In genomic region chr15:63276342-63277043, GRCh38 we compare ENCODE assay signal across 8 cellular contexts. TPM values are rescaled to one million over a fixed set of nuclear protein-coding genes. Genes with fewer than 3 reads are reported as not detected.
DNase-seq lines count a peak whose midpoint lies in the region; ATAC-seq and TF ChIP-seq lines count a peak whose summit lies in the region.

No MANE protein-coding gene starts in this region.

- CTCF ChIA-PET in CD4-positive, alpha-beta memory T cell (lab: Charles Lee; ENCODE audit: partially characterized antibody), result interaction anchor here (1.0 to 2.8 kb wide), 3 partner anchors 108 to 122 kb away, joined by 3 to 10 read pairs (median 3); no protein-coding TSS in a partner anchor
- CTCF ChIA-PET in GM10248 (lab: Yijun Ruan, JAX), result interaction anchor here (1.2 to 1.4 kb wide), 2 partner anchors 14 to 86 kb away, joined by 3 to 4 read pairs; no protein-coding TSS in a partner anchor

- H3K9me3 Mint-ChIP-seq in CD4-positive, alpha-beta memory T cell, result no peaks in the 10 kb centered on the region

- H3K27ac Mint-ChIP-seq in CD4-positive, alpha-beta memory T cell, result peak overlapping the region; percentile 77 to 94 (median 89)

- peaks cover 31% of the 10 kb centered on the region for H3K4me1 ChIP-seq in CD4-positive, alpha-beta memory T cell (ENCODE audit: insufficient read depth, low read length)
- H3K4me1 ChIP-seq in ascending aorta (peaks cover 0 to 2% of the 10 kb centered on the region in 2 donors), thyroid gland (peaks cover 4 to 7% of the 10 kb centered on the region in 2 donors)

- TF ChIP-seq POLR2A in thyroid gland (IDR thresholded peaks at IDR 0.05), result no peak

- peaks cover 0 to 9% of the 10 kb centered on the region in 2 donors for H3K36me3 Mint-ChIP-seq in CD4-positive, alpha-beta memory T cell

- H3K4me3 ChIP-seq in CD4-positive, alpha-beta memory T cell (ENCODE audit: low read length in 2 of 2), result peak overlapping the region; percentile 66 to 76
- peak overlapping the region; percentile 76 to 81 for H3K4me3 ChIP-seq in ascending aorta
- H3K4me3 ChIP-seq in thyroid gland (replicated peaks in 1 of 3), result peak overlapping the region; percentile 48 to 97 (median 64)

- 19 to 20% methylated on average over 11 of the region's 11 CpGs for WGBS in thyroid gland, 2 donors

- no peak for DNase-seq in CD4-positive, alpha-beta memory T cell
- DNase-seq in ascending aorta (ENCODE audit: low spot score in 2 of 2) (no peak), kidney glomerular epithelial cell (lab: John Stamatoyannopoulos, UW) (peak; percentile 52), thyroid gland (no peak), GM10248 (ENCODE audit: extremely low spot score) (no peak), AG20443 (ENCODE audit: low spot score) (no peak), DMS153 (lab: John Stamatoyannopoulos, UW) (no peak)

- H3K36me3 ChIP-seq in CD4-positive, alpha-beta memory T cell (ENCODE audit: insufficient read depth, low read length), result no peaks in the 10 kb centered on the region
- H3K36me3 ChIP-seq in ascending aorta, result no peaks in the 10 kb centered on the region
- no peaks in the 10 kb centered on the region for H3K36me3 ChIP-seq in thyroid gland

- no peaks in the 10 kb centered on the region for H3K9me3 ChIP-seq in CD4-positive, alpha-beta memory T cell (ENCODE audit: control insufficient read depth in 1 of 2, low read length in 2 of 2)
- H3K9me3 ChIP-seq in ascending aorta (no peaks in the 10 kb centered on the region), thyroid gland (no peaks in the 10 kb centered on the region)

- peak overlapping the region; percentile 66 for H3K27ac ChIP-seq in CD4-positive, alpha-beta memory T cell (ENCODE audit: low read depth, low read length)
- H3K27ac ChIP-seq in ascending aorta, result peak overlapping the region; percentile 84 to 87
- H3K27ac ChIP-seq in thyroid gland, result peak overlapping the region; percentile 64 to 90 (median 65)

- no peak for TF ChIP-seq CTCF in ascending aorta (IDR thresholded peaks at IDR 0.05)
- TF ChIP-seq CTCF in thyroid gland (IDR thresholded peaks at IDR 0.05), result no peak
- no peak for TF ChIP-seq CTCF in GM10248 (IDR thresholded peaks at IDR 0.05; ENCODE audit: control extremely low read depth, extremely low read depth, low read depth, missing control alignments)

- H3K4me1 Mint-ChIP-seq in CD4-positive, alpha-beta memory T cell, result peaks cover 19 to 46% (median 31%) of the 10 kb centered on the region in 4 donors

- no peaks in the 10 kb centered on the region for H3K27me3 ChIP-seq in CD4-positive, alpha-beta memory T cell (ENCODE audit: insufficient read depth, low read length)
- H3K27me3 ChIP-seq in ascending aorta (no peaks in the 10 kb centered on the region), thyroid gland (no peaks in the 10 kb centered on the region)

- POLR2A ChIA-PET in CD4-positive, alpha-beta memory T cell (lab: Charles Lee; ENCODE audit: partially characterized antibody), result interaction anchor here (0.6 to 6.9 kb wide), 8 partner anchors 15 to 1717 kb away, joined by 3 to 94 read pairs (median 4); partner anchors contain the start of genes LACTB, RAB8B and RPS27L
- POLR2A ChIA-PET in GM10248 (lab: Yijun Ruan, JAX), result no interaction called here

- intact Hi-C loops in CD4-positive, alpha-beta memory T cell (cut with micrococcal nuclease), result loop anchor here (1.0 to 2.0 kb wide), 4 partner anchors 84 to 228 kb away; partner anchors contain the start of genes LACTB and RPS27L
- intact Hi-C loops in ascending aorta (cut with DNase I), result loop anchor here (1.0 to 5.0 kb wide), 4 partner anchors 87 to 229 kb away; partner anchors contain the start of genes LACTB, RAB8B and RPS27L
- intact Hi-C loops in thyroid gland (cut with DNase I), result loop anchor here (10.0 kb wide), 1 partner anchor 92 kb away; the partner anchor contains the start of gene RAB8B

- H3K4me3 Mint-ChIP-seq in CD4-positive, alpha-beta memory T cell, result peak overlapping the region; percentile 82 to 90 (median 88)

- no peaks in the 10 kb centered on the region for H3K27me3 Mint-ChIP-seq in CD4-positive, alpha-beta memory T cell

- peak; percentile 7 for ATAC-seq in HG02981 (IDR thresholded peaks at IDR 0.05; ENCODE audit: unreplicated experiment)

RNA-seq across cellular contexts. Expression of gene APH1B, which starts 0.9 kb away (rescaled TPM):
- 10 to 100 TPM; 23.0 to 28.4 TPM for total RNA-seq in CD4-positive, alpha-beta memory T cell
- polyA plus RNA-seq in CD4-positive, alpha-beta memory T cell, result 10 to 100 TPM; 11.9 to 13.3 TPM
- 17.0 TPM for total RNA-seq in ascending aorta
- total RNA-seq in thyroid gland, result 10 to 100 TPM; 22.9 to 35.3 (median 27.8) TPM
